ENCODE assay signal across 8 cellular contexts in genomic region chr11:120339394-120339890, GRCh38. TPM values are rescaled to one million over a fixed set of nuclear protein-coding genes. Genes with fewer than 3 reads are reported as not detected.
A peak's percentile ranks its signal among the peaks of the same experiment; 100 is the strongest.
DNase-seq lines count a peak whose midpoint lies in the region; ATAC-seq and TF ChIP-seq lines count a peak whose summit lies in the region.

No MANE protein-coding gene starts in this region.

- peak overlapping the region; percentile 93 to 96 for H3K4me3 ChIP-seq in foreskin fibroblast (ENCODE audit: low read depth in 1 of 2, low read length in 2 of 2)

- TF ChIP-seq CTCF in foreskin fibroblast (IDR thresholded peaks at IDR 0.05; ENCODE audit: low read depth, low read length) = no peak

- ATAC-seq in HG03139 (IDR thresholded peaks at IDR 0.05; ENCODE audit: unreplicated experiment) (no peak), HG02759 (IDR thresholded peaks at IDR 0.05; ENCODE audit: unreplicated experiment) (no peak)

- peak; percentile 32 for DNase-seq in DMS79 treated with DMSO at 0.1 percent for 48 hours (lab: John Stamatoyannopoulos, UW)
- peak; percentile 16 for DNase-seq in RPMI8226
- peak in 1 of 2 donors; percentile 64 for DNase-seq in foreskin fibroblast
- peak; percentile 23 for DNase-seq in occipital lobe (lab: John Stamatoyannopoulos, UW)
- no peak for DNase-seq in Kasumi-1 (lab: John Stamatoyannopoulos, UW)
- no peak for DNase-seq in stimulated activated CD4-positive, alpha-beta T cell treated with anti-CD3 and anti-CD28 coated beads, Interleukin-15, amount 100 ng/mL, for 24 hours

RNA-seq across cellular contexts. Expression of gene ARHGEF12, which starts 3.2 kb away (rescaled TPM):
- total RNA-seq in occipital lobe = 235 TPM

RNA-seq across cellular contexts. Expression of gene TLCD5, which starts 14.3 kb away (rescaled TPM):
- total RNA-seq in occipital lobe = 22.9 TPM

Comparison
In these comparisons a context has a peak if more than half of its experiments do, and no peak if none do; other contexts are left out.
1. DNase-seq: peak in DMS79 treated with DMSO at 0.1 percent for 48 hours (single experiment), RPMI8226 (single experiment) and occipital lobe (single experiment); none in Kasumi-1 (0 of 2) and stimulated activated CD4-positive, alpha-beta T cell treated with anti-CD3 and anti-CD28 coated beads, Interleukin-15, amount 100 ng/mL, for 24 hours (single experiment).